In the genomic region with DNA sequence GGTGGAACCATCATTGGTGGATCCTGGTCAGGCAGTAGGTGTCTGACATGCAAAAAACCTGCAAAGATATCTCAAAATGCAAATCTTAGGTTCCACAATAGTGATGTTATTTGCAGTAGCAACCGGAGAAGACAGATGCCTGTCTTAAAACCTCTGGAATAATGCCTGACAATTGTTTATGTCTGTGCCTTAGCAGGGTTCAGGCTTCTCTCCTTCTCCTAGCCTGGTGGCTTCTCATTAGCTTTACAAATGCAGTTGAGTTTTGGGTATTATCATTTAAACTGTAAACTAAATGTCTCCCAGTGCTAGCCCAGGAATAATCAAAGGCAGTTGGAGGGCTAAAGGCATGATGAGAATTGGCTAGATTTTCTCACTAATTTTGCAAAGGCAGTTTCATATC, we compare ENCODE assay signal across 1 cellular context.
TF ChIP-seq lines count a peak whose summit lies in the region.

No MANE protein-coding gene starts in this region.

TF ChIP-seq in GM23338, 12 proteins besides CTCF, POLR2A, EP300 and RAD21 (continued from another document):
- TF ChIP-seq, protein P1, sequence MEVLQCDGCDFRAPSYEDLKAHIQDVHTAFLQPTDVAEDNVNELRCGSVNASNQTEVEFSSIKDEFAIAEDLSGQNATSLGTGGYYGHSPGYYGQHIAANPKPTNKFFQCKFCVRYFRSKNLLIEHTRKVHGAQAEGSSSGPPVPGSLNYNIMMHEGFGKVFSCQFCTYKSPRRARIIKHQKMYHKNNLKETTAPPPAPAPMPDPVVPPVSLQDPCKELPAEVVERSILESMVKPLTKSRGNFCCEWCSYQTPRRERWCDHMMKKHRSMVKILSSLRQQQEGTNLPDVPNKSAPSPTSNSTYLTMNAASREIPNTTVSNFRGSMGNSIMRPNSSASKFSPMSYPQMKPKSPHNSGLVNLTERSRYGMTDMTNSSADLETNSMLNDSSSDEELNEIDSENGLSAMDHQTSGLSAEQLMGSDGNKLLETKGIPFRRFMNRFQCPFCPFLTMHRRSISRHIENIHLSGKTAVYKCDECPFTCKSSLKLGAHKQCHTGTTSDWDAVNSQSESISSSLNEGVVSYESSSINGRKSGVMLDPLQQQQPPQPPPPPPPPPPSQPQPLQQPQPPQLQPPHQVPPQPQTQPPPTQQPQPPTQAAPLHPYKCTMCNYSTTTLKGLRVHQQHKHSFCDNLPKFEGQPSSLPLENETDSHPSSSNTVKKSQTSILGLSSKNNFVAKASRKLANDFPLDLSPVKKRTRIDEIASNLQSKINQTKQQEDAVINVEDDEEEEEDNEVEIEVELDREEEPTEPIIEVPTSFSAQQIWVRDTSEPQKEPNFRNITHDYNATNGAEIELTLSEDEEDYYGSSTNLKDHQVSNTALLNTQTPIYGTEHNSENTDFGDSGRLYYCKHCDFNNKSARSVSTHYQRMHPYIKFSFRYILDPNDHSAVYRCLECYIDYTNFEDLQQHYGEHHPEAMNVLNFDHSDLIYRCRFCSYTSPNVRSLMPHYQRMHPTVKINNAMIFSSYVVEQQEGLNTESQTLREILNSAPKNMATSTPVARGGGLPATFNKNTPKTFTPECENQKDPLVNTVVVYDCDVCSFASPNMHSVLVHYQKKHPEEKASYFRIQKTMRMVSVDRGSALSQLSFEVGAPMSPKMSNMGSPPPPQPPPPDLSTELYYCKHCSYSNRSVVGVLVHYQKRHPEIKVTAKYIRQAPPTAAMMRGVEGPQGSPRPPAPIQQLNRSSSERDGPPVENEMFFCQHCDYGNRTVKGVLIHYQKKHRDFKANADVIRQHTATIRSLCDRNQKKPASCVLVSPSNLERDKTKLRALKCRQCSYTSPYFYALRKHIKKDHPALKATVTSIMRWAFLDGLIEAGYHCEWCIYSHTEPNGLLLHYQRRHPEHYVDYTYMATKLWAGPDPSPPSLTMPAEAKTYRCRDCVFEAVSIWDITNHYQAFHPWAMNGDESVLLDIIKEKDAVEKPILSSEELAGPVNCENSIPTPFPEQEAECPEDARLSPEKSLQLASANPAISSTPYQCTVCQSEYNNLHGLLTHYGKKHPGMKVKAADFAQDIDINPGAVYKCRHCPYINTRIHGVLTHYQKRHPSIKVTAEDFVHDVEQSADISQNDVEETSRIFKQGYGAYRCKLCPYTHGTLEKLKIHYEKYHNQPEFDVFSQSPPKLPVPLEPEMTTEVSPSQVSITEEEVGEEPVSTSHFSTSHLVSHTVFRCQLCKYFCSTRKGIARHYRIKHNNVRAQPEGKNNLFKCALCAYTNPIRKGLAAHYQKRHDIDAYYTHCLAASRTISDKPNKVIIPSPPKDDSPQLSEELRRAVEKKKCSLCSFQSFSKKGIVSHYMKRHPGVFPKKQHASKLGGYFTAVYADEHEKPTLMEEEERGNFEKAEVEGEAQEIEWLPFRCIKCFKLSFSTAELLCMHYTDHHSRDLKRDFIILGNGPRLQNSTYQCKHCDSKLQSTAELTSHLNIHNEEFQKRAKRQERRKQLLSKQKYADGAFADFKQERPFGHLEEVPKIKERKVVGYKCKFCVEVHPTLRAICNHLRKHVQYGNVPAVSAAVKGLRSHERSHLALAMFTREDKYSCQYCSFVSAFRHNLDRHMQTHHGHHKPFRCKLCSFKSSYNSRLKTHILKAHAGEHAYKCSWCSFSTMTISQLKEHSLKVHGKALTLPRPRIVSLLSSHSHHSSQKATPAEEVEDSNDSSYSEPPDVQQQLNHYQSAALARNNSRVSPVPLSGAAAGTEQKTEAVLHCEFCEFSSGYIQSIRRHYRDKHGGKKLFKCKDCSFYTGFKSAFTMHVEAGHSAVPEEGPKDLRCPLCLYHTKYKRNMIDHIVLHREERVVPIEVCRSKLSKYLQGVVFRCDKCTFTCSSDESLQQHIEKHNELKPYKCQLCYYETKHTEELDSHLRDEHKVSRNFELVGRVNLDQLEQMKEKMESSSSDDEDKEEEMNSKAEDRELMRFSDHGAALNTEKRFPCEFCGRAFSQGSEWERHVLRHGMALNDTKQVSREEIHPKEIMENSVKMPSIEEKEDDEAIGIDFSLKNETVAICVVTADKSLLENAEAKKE (CRISPR knock-in tag; IDR thresholded peaks at IDR 0.05) = peak; percentile 54
TF ChIP-seq in GM23338: peak in this region for 1.
